In the genomic region with DNA sequence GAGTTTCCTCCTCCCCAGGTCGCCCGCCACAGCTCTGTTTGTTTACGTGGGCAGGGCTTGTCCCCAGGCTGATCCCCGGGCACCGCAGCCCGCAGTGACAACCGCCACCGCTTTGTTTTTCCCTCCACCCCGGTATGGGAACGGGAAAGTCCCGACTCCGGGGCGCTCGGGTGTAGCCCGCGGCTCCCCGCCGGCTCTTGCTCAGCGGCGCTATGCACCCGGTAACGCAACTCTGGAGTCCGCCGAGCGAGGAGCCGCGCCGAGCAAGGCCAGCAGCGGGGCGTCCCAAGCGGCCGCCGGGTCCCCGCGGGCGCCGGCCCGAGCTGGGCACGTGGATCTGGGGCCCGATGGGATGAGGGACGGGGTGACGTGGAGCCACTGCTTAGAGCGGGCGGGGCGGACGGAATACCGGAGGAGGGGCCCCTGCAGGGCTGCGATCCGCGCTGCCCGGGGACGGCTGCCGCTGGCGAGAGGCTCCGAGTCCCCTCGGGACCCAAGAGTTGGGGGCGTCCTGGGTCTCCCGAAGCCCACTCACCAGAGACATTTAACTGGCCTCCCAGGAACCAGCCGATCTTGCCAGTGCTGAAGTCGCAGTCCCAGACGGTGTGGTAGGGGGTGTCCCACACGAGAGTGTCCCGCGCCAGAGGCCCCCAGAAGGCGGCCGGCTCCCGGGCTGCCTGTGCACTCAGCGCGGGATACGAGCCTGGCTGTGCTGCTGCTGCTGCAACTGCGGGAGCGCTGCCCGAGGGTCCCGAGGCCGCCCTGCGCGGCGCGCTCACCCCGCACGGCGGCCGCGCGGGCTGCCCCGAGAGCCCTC, we compare ENCODE assay signal across 1 cellular context.
TF ChIP-seq lines count a peak whose summit lies in the region.

No MANE protein-coding gene starts in this region.

TF ChIP-seq in neural cell, 6 proteins besides CTCF, POLR2A, EP300 and RAD21 (continued from another document):
- TF ChIP-seq REST (IDR thresholded peaks at IDR 0.05; ENCODE audit: borderline replicate concordance) (no peak), SMC3 (conservative IDR thresholded peaks at IDR 0.05; ENCODE audit: poor library complexity) (no peak), MXI1 (conservative IDR thresholded peaks at IDR 0.05; ENCODE audit: poor library complexity, severe bottlenecking) (no peak), POLR2AphosphoS5 (IDR thresholded peaks at IDR 0.05) (no peak)
TF ChIP-seq in neural cell: peak in this region for 0.
